In genomic region chr1:211469938-211470529, GRCh38 we compare ENCODE assay signal across 8 cellular contexts. TPM values are rescaled to one million over a fixed set of nuclear protein-coding genes. Genes with fewer than 3 reads are reported as not detected.
A peak's percentile ranks its signal among the peaks of the same experiment; 100 is the strongest.
DNase-seq lines count a peak whose midpoint lies in the region; ATAC-seq and TF ChIP-seq lines count a peak whose summit lies in the region.

No MANE protein-coding gene starts in this region.

- POLR2A ChIA-PET in activated CD8-positive, alpha-beta T cell treated with anti-CD3 and anti-CD28 coated beads, Interleukin-2, amount 10 ng/mL, durations not matched to agents 7 days and 5 days (lab: Charles Lee) = no interaction called here

- H3K4me1 Mint-ChIP-seq in activated CD8-positive, alpha-beta T cell treated with anti-CD3 and anti-CD28 coated beads, Interleukin-2, amount 10 ng/mL, durations not matched to agents 7 days and 5 days (ENCODE audit: low read depth) = no peaks in the 10 kb centered on the region
- peaks cover 5 to 7% of the 10 kb centered on the region in 2 donors for H3K4me1 Mint-ChIP-seq in stimulated activated naive B cell treated with anti-CD40 and anti-IgM and Interleukin-4, amounts not matched to agents 10 μg/mL and 1 μg/mL and 100 μg/mL, for 72 hours

- H3K36me3 ChIP-seq in BE2C = no peaks in the 10 kb centered on the region

- H3K27me3 Mint-ChIP-seq in activated CD8-positive, alpha-beta T cell treated with anti-CD3 and anti-CD28 coated beads, Interleukin-2, amount 10 ng/mL, durations not matched to agents 7 days and 5 days (ENCODE audit: low read depth) = peaks cover 27% of the 10 kb centered on the region
- peaks cover 4 to 7% of the 10 kb centered on the region in 2 donors for H3K27me3 Mint-ChIP-seq in stimulated activated naive B cell treated with anti-CD40 and anti-IgM and Interleukin-4, amounts not matched to agents 10 μg/mL and 1 μg/mL and 100 μg/mL, for 72 hours

- H3K27ac Mint-ChIP-seq in activated CD8-positive, alpha-beta T cell treated with anti-CD3 and anti-CD28 coated beads, Interleukin-2, amount 10 ng/mL, durations not matched to agents 7 days and 5 days = no peak overlapping the region
- H3K27ac Mint-ChIP-seq in stimulated activated naive B cell treated with anti-CD40 and anti-IgM and Interleukin-4, amounts not matched to agents 10 μg/mL and 1 μg/mL and 100 μg/mL, for 72 hours = no peak overlapping the region

- H3K4me3 Mint-ChIP-seq in activated CD8-positive, alpha-beta T cell treated with anti-CD3 and anti-CD28 coated beads, Interleukin-2, amount 10 ng/mL, durations not matched to agents 7 days and 5 days = no peak overlapping the region
- no peak overlapping the region for H3K4me3 Mint-ChIP-seq in stimulated activated naive B cell treated with anti-CD40 and anti-IgM and Interleukin-4, amounts not matched to agents 10 μg/mL and 1 μg/mL and 100 μg/mL, for 72 hours

- no peaks in the 10 kb centered on the region for H3K9me3 Mint-ChIP-seq in activated CD8-positive, alpha-beta T cell treated with anti-CD3 and anti-CD28 coated beads, Interleukin-2, amount 10 ng/mL, durations not matched to agents 7 days and 5 days (ENCODE audit: insufficient read depth)
- H3K9me3 Mint-ChIP-seq in stimulated activated naive B cell treated with anti-CD40 and anti-IgM and Interleukin-4, amounts not matched to agents 10 μg/mL and 1 μg/mL and 100 μg/mL, for 72 hours = no peaks in the 10 kb centered on the region

- H3K9me3 ChIP-seq in BE2C = no peaks in the 10 kb centered on the region

- peak; percentile 92 for TF ChIP-seq CTCF in BE2C (IDR thresholded peaks at IDR 0.05; ENCODE audit: low read depth, low read length)

- H3K4me3 ChIP-seq in BE2C (ENCODE audit: low read depth, low read length) = peak overlapping the region; percentile 14; the same call in 1 of the 2 replicates

- peak; percentile 90 for DNase-seq in BE2C
- peak; percentile 28 for DNase-seq in GOT3 (lab: John Stamatoyannopoulos, UW)
- DNase-seq in NCI-H2227 treated with DMSO at 0.1 percent for 48 hours (lab: John Stamatoyannopoulos, UW) = peak; percentile 77
- DNase-seq in activated CD8-positive, alpha-beta T cell treated with anti-CD3 and anti-CD28 coated beads, Interleukin-2, amount 10 ng/mL, durations not matched to agents 7 days and 5 days = peak; percentile 44
- DNase-seq in erythroblast (lab: John Stamatoyannopoulos, UW) = peak; percentile 53 to 72
- DNase-seq in myocyte (ENCODE audit: low read depth) = peak; percentile 72
- no peak for DNase-seq in stimulated activated naive B cell treated with anti-CD40 and anti-IgM and Interleukin-4, amounts not matched to agents 10 μg/mL and 1 μg/mL and 100 μg/mL, for 72 hours

- H3K4me1 ChIP-seq in BE2C = peaks cover 6% of the 10 kb centered on the region; the same call in 1 of the 2 replicates

- H3K36me3 Mint-ChIP-seq in activated CD8-positive, alpha-beta T cell treated with anti-CD3 and anti-CD28 coated beads, Interleukin-2, amount 10 ng/mL, durations not matched to agents 7 days and 5 days (ENCODE audit: low read depth) = no peaks in the 10 kb centered on the region
- no peaks in the 10 kb centered on the region for H3K36me3 Mint-ChIP-seq in stimulated activated naive B cell treated with anti-CD40 and anti-IgM and Interleukin-4, amounts not matched to agents 10 μg/mL and 1 μg/mL and 100 μg/mL, for 72 hours

- CTCF ChIA-PET in activated CD8-positive, alpha-beta T cell treated with anti-CD3 and anti-CD28 coated beads, Interleukin-2, amount 10 ng/mL, durations not matched to agents 7 days and 5 days (lab: Charles Lee) = interaction anchor here (0.9 to 4.2 kb wide), 9 partner anchors 8 to 147 kb away, joined by 3 to 24 read pairs (median 4); no protein-coding TSS in a partner anchor

- ATAC-seq in activated CD8-positive, alpha-beta T cell treated with anti-CD3 and anti-CD28 coated beads, Interleukin-2, amount 10 ng/mL, durations not matched to agents 7 days and 5 days = peak; percentile 44
- peak; percentile 63 to 65 for ATAC-seq in stimulated activated naive B cell treated with anti-CD40 and anti-IgM and Interleukin-4, amounts not matched to agents 10 μg/mL and 1 μg/mL and 100 μg/mL, for 72 hours (replicated peaks)
- ATAC-seq in GM18909 (IDR thresholded peaks at IDR 0.05; ENCODE audit: poor library complexity, unreplicated experiment) = no peak

- no peaks in the 10 kb centered on the region for H3K27me3 ChIP-seq in BE2C

- TF ChIP-seq POLR2A in erythroblast (IDR thresholded peaks at IDR 0.05; ENCODE audit: low read length) = no peak

RNA-seq across cellular contexts. Expression of gene RD3, which starts 21.9 kb away (rescaled TPM):
- 3.4 TPM for polyA plus RNA-seq in BE2C (2012; ENCODE audit: insufficient read depth, insufficient read length, low read depth)
- not detected for total RNA-seq in activated CD8-positive, alpha-beta T cell treated with anti-CD3 and anti-CD28 coated beads, Interleukin-2, amount 10 ng/mL, durations not matched to agents 7 days and 5 days
- 0.52 and 0.56 TPM in 2 replicates for total RNA-seq in myocyte
- 0.08 TPM for polyA plus RNA-seq in myocyte (2012)
